In genomic region chr9:6715153-6715754, GRCh38 we compare ENCODE assay signal across 8 cellular contexts. TPM values are rescaled to one million over a fixed set of nuclear protein-coding genes. Genes with fewer than 3 reads are reported as not detected.
DNase-seq lines count a peak whose midpoint lies in the region; ATAC-seq and TF ChIP-seq lines count a peak whose summit lies in the region.
"Not testable (repeated sequence)": the region's sequence is repeated elsewhere in the genome, so short reads cannot be mapped to it uniquely, and the experiment has no call there.

No MANE protein-coding gene starts in this region.

- H3K4me3 Mint-ChIP-seq in CD14-positive monocyte: peak overlapping the region; percentile 83 to 91
- H3K4me3 Mint-ChIP-seq in activated T-cell treated with anti-CD3 and anti-CD28 coated beads, Interleukin-2, amount 50 U/mL, for 72 hours: peak overlapping the region; percentile 86 to 89
- H3K4me3 Mint-ChIP-seq in dendritic cell treated with granulocyte-macrophage colony-stimulating factor and Interleukin-4, amounts not matched to agents 40 ng/mL and 50 ng/mL, for 4 days: peak overlapping the region; percentile 4
- H3K4me3 Mint-ChIP-seq in immature natural killer cell: peak overlapping the region; percentile 85 to 92 (median 88)
- H3K4me3 Mint-ChIP-seq in naive thymus-derived CD8-positive, alpha-beta T cell: peak overlapping the region in 9 of 10 donors; percentile 83 to 93 (median 88)

- H3K4me3 ChIP-seq in HFF-Myc (replicated peaks; ENCODE audit: low read depth, low read length) (peak overlapping the region; percentile 31; the same call in 1 of the 2 replicates), Peyer's patch (peak overlapping the region in 3 of 4 donors; percentile 50), suprapubic skin (peak overlapping the region; percentile 39)

- TF ChIP-seq POLR2A in Peyer's patch (IDR thresholded peaks at IDR 0.05); suprapubic skin (IDR thresholded peaks at IDR 0.05): not testable (repeated sequence)

- ATAC-seq in activated T-cell treated with anti-CD3 and anti-CD28 coated beads, Interleukin-2, amount 50 U/mL, for 72 hours (replicated peaks in 1 of 2); naive thymus-derived CD8-positive, alpha-beta T cell: not testable (repeated sequence)

- peak overlapping the region in 2 of 7 donors; percentile 46 to 86 for H3K27ac Mint-ChIP-seq in CD14-positive monocyte
- not testable (repeated sequence) for H3K27ac Mint-ChIP-seq in activated T-cell treated with anti-CD3 and anti-CD28 coated beads, Interleukin-2, amount 50 U/mL, for 72 hours; dendritic cell treated with granulocyte-macrophage colony-stimulating factor and Interleukin-4, amounts not matched to agents 40 ng/mL and 50 ng/mL, for 4 days
- peak overlapping the region in 1 of 6 donors; percentile 78 for H3K27ac Mint-ChIP-seq in immature natural killer cell
- peak overlapping the region in 7 of 10 donors; percentile 25 to 94 (median 89) for H3K27ac Mint-ChIP-seq in naive thymus-derived CD8-positive, alpha-beta T cell

- H3K4me1 Mint-ChIP-seq in CD14-positive monocyte: peaks cover 25% of the 10 kb centered on the region
- not testable (repeated sequence) for H3K4me1 Mint-ChIP-seq in activated T-cell treated with anti-CD3 and anti-CD28 coated beads, Interleukin-2, amount 50 U/mL, for 72 hours (ENCODE audit: low read depth); immature natural killer cell
- peaks cover 12% of the 10 kb centered on the region for H3K4me1 Mint-ChIP-seq in dendritic cell treated with granulocyte-macrophage colony-stimulating factor and Interleukin-4, amounts not matched to agents 40 ng/mL and 50 ng/mL, for 4 days (ENCODE audit: low read depth)
- H3K4me1 Mint-ChIP-seq in naive thymus-derived CD8-positive, alpha-beta T cell: peaks cover 5 to 11% (median 8%) of the 10 kb centered on the region in 4 donors

- H3K4me1 ChIP-seq in Peyer's patch, suprapubic skin: not testable (repeated sequence)

- not testable (repeated sequence) for H3K36me3 Mint-ChIP-seq in CD14-positive monocyte; activated T-cell treated with anti-CD3 and anti-CD28 coated beads, Interleukin-2, amount 50 U/mL, for 72 hours (ENCODE audit: insufficient read depth in 2 of 2); dendritic cell treated with granulocyte-macrophage colony-stimulating factor and Interleukin-4, amounts not matched to agents 40 ng/mL and 50 ng/mL, for 4 days (ENCODE audit: low read depth); immature natural killer cell; naive thymus-derived CD8-positive, alpha-beta T cell

- H3K27me3 Mint-ChIP-seq in CD14-positive monocyte (ENCODE audit: low read depth in 3 of 3): peaks cover 0 to 15% (median 6%) of the 10 kb centered on the region in 3 donors
- not testable (repeated sequence) for H3K27me3 Mint-ChIP-seq in activated T-cell treated with anti-CD3 and anti-CD28 coated beads, Interleukin-2, amount 50 U/mL, for 72 hours (ENCODE audit: low read depth); immature natural killer cell (ENCODE audit: low read depth in 3 of 3); naive thymus-derived CD8-positive, alpha-beta T cell
- peaks cover 18% of the 10 kb centered on the region for H3K27me3 Mint-ChIP-seq in dendritic cell treated with granulocyte-macrophage colony-stimulating factor and Interleukin-4, amounts not matched to agents 40 ng/mL and 50 ng/mL, for 4 days

- H3K27me3 ChIP-seq in Peyer's patch, suprapubic skin: not testable (repeated sequence)

- not testable (repeated sequence) for H3K9me3 ChIP-seq in Peyer's patch, suprapubic skin

- not testable (repeated sequence) for DNase-seq in CD14-positive monocyte (ENCODE audit: low spot score); HFF-Myc (ENCODE audit: extremely low read depth, low read depth); activated T-cell treated with anti-CD3 and anti-CD28 coated beads, Interleukin-2, amount 50 U/mL, for 72 hours; immature natural killer cell; naive thymus-derived CD8-positive, alpha-beta T cell
- DNase-seq in Peyer's patch (peak in 2 of 3 donors; percentile 50 to 51), suprapubic skin (ENCODE audit: low spot score in 2 of 2) (peak in 1 of 2 donors; percentile 30)

- TF ChIP-seq CTCF in CD14-positive monocyte (IDR thresholded peaks at IDR 0.05); HFF-Myc (IDR thresholded peaks at IDR 0.05; ENCODE audit: low read depth, low read length, missing control alignments); Peyer's patch (IDR thresholded peaks at IDR 0.05); suprapubic skin (IDR thresholded peaks at IDR 0.05): not testable (repeated sequence)

- intact Hi-C loops in CD14-positive monocyte (cut with micrococcal nuclease): loop anchor here (5.0 kb wide), 2 partner anchors 33 to 37 kb away; no protein-coding TSS in a partner anchor
- intact Hi-C loops in dendritic cell treated with granulocyte-macrophage colony-stimulating factor and Interleukin-4, amounts not matched to agents 40 ng/mL and 50 ng/mL, for 4 days (cut with micrococcal nuclease): not testable (repeated sequence)

- TF ChIP-seq EP300 in suprapubic skin (IDR thresholded peaks at IDR 0.05): not testable (repeated sequence)

- H3K27ac ChIP-seq in Peyer's patch: peak overlapping the region; percentile 73 to 88 (median 82)
- not testable (repeated sequence) for H3K27ac ChIP-seq in suprapubic skin

- WGBS in suprapubic skin: 87% methylated on average over 28 of the region's 28 CpGs

- POLR2A ChIA-PET in naive thymus-derived CD8-positive, alpha-beta T cell (lab: Charles Lee): interaction anchor here (0.8 to 3.2 kb wide), 11 partner anchors 9 to 707 kb away, joined by 3 to 90 read pairs (median 8); partner anchors contain the start of genes KDM4C and UHRF2

- not testable (repeated sequence) for H3K9me3 Mint-ChIP-seq in CD14-positive monocyte; activated T-cell treated with anti-CD3 and anti-CD28 coated beads, Interleukin-2, amount 50 U/mL, for 72 hours; dendritic cell treated with granulocyte-macrophage colony-stimulating factor and Interleukin-4, amounts not matched to agents 40 ng/mL and 50 ng/mL, for 4 days; immature natural killer cell; naive thymus-derived CD8-positive, alpha-beta T cell

- not testable (repeated sequence) for H3K36me3 ChIP-seq in Peyer's patch, suprapubic skin

RNA-seq across cellular contexts. Expression of gene KDM4C, which starts 42.5 kb away (rescaled TPM):
- polyA plus RNA-seq in CD14-positive monocyte (10 to 100 TPM; 15.2 to 17.1 TPM), immature natural killer cell (10 to 100 TPM; 18.2 to 45.6 (median 29.9) TPM)
- total RNA-seq in Peyer's patch (100 to 1,000 TPM in 3 of 4 donors, 10 to 100 TPM in 1; 90.7 to 125 (median 107) TPM), suprapubic skin (100 to 1,000 TPM in 1 of 4 donors, 10 to 100 TPM in 3; 39.0 to 113 (median 43.9) TPM)
- total RNA-seq in activated T-cell treated with anti-CD3 and anti-CD28 coated beads, Interleukin-2, amount 50 U/mL, for 72 hours: 10 to 100 TPM; 42.9 to 46.7 TPM
- 10 to 100 TPM; 74.5 to 83.6 TPM for total RNA-seq in naive thymus-derived CD8-positive, alpha-beta T cell
- polyA plus RNA-seq in naive thymus-derived CD8-positive, alpha-beta T cell: 10 to 100 TPM; 27.5 to 27.8 (median 27.6) TPM

Comparison
In these comparisons a context has a peak if more than half of its experiments do, and no peak if none do; other contexts are left out.
1. H3K4me3 Mint-ChIP-seq: peak in every context shown above with its lines; median percentile 88 in immature natural killer cell; 88 in naive thymus-derived CD8-positive, alpha-beta T cell; 88 in activated T-cell treated with anti-CD3 and anti-CD28 coated beads, Interleukin-2, amount 50 U/mL, for 72 hours; 87 in CD14-positive monocyte; 4 in dendritic cell treated with granulocyte-macrophage colony-stimulating factor and Interleukin-4, amounts not matched to agents 40 ng/mL and 50 ng/mL, for 4 days.